ENCODE assay signal across 8 cellular contexts in genomic region chr4:78059524-78059889, GRCh38. TPM values are rescaled to one million over a fixed set of nuclear protein-coding genes. Genes with fewer than 3 reads are reported as not detected.
DNase-seq lines count a peak whose midpoint lies in the region; ATAC-seq and TF ChIP-seq lines count a peak whose summit lies in the region.

No MANE protein-coding gene starts in this region.

- TF ChIP-seq POLR2A in right lobe of liver (IDR thresholded peaks at IDR 0.05): no peak
- no peak for TF ChIP-seq POLR2A in suprapubic skin (IDR thresholded peaks at IDR 0.05)

- peak overlapping the region; percentile 86; the same call in 1 of the 2 replicates for H2AFZ ChIP-seq in SK-N-SH (ENCODE audit: low read depth)

- H3F3A ChIP-seq in SK-N-SH (replicated peaks; ENCODE audit: insufficient read depth): peaks cover 13% of the 10 kb centered on the region

- TF ChIP-seq RAD21 in SK-N-SH (IDR thresholded peaks at IDR 0.05; ENCODE audit: low read length): peak; percentile 79

- H3K27ac ChIP-seq in SK-N-SH (ENCODE audit: low read depth in 2 of 2, low read length in 1 of 2) (peak overlapping the region; percentile 57 to 60), right lobe of liver (no peak overlapping the region), suprapubic skin (peak overlapping the region; percentile 81)
- H3K27ac ChIP-seq in effector memory CD4-positive, alpha-beta T cell (ENCODE audit: insufficient read depth, low read length, poor library complexity, severe bottlenecking): no peak overlapping the region

- H4K20me1 ChIP-seq in SK-N-SH (ENCODE audit: insufficient read depth): no peaks in the 10 kb centered on the region

- H3K36me3 ChIP-seq in SK-N-SH (replicated peaks in 1 of 2; ENCODE audit: control insufficient read depth in 1 of 2, insufficient read depth in 2 of 2, low read length in 1 of 2): no peaks in the 10 kb centered on the region
- no peaks in the 10 kb centered on the region for H3K36me3 ChIP-seq in effector memory CD4-positive, alpha-beta T cell (ENCODE audit: control insufficient read depth, insufficient read depth, low read length)
- no peaks in the 10 kb centered on the region for H3K36me3 ChIP-seq in right lobe of liver
- H3K36me3 ChIP-seq in suprapubic skin: no peaks in the 10 kb centered on the region

- POLR2A ChIA-PET in SK-N-SH (lab: Yijun Ruan, JAX): interaction anchor here (1.0 to 1.1 kb wide), 2 partner anchors 40 to 197 kb away, joined by 3 read pairs; partner anchors contain the start of gene MRPL1

- peak; percentile 22 for DNase-seq in activated T-cell treated with anti-CD3 and anti-CD28 coated beads for 48 hours (ENCODE audit: low read depth)
- DNase-seq in activated T-cell treated with anti-CD3 and anti-CD28 coated beads, Interleukin-2, amount 50 U/mL, for 1 hour: no peak
- peak; percentile 39 for DNase-seq in NCI-H1105 (lab: John Stamatoyannopoulos, UW)
- peak; percentile 70 for DNase-seq in SK-N-SH
- DNase-seq in effector memory CD4-positive, alpha-beta T cell: no peak
- DNase-seq in right lobe of liver: peak in 1 of 3 donors; percentile 21
- DNase-seq in suprapubic skin (ENCODE audit: low spot score in 2 of 2): peak in 1 of 2 donors; percentile 66

- 4% methylated on average over 7 of the region's 7 CpGs for WGBS in SK-N-SH (ENCODE audit: low lambda C conversion rate)
- 8% methylated on average over 7 of the region's 7 CpGs for WGBS in right lobe of liver (ENCODE audit: insufficient coverage, low coverage, low lambda C conversion rate, missing lambda C conversion rate)
- 8% methylated on average over 7 of the region's 7 CpGs for WGBS in suprapubic skin

- no peaks in the 10 kb centered on the region for H3K9me2 ChIP-seq in SK-N-SH

- intact Hi-C loops in right lobe of liver (cut with DNase I): no loop called here

- H3K79me2 ChIP-seq in SK-N-SH (ENCODE audit: insufficient read depth): peaks cover 32% of the 10 kb centered on the region

- no peaks in the 10 kb centered on the region for H3K27me3 ChIP-seq in SK-N-SH (ENCODE audit: insufficient read depth)
- peaks cover 31% of the 10 kb centered on the region for H3K27me3 ChIP-seq in effector memory CD4-positive, alpha-beta T cell (replicated peaks; ENCODE audit: control insufficient read depth, insufficient read depth, low read length, poor library complexity, severe bottlenecking)
- peaks cover 0 to 8% of the 10 kb centered on the region in 2 donors for H3K27me3 ChIP-seq in right lobe of liver
- peaks cover 5% of the 10 kb centered on the region for H3K27me3 ChIP-seq in suprapubic skin

- TF ChIP-seq CTCF in SK-N-SH (IDR thresholded peaks at IDR 0.05) (peak; percentile 84), right lobe of liver (IDR thresholded peaks at IDR 0.05) (peak; percentile 31 to 47 (median 36)), suprapubic skin (IDR thresholded peaks at IDR 0.05) (peak in 1 of 2 donors; percentile 60)

- CTCF ChIA-PET in SK-N-SH (lab: Yijun Ruan, JAX): interaction anchor here (0.6 to 3.5 kb wide), 78 partner anchors 10 to 811 kb away, joined by 3 to 77 read pairs (median 4); partner anchors contain the start of gene ANXA3

- peak overlapping the region; percentile 96 for H3K4me2 ChIP-seq in SK-N-SH

- peaks cover 0 to 8% of the 10 kb centered on the region in 2 experiments; a peak in 1 of 4 replicates for H3K4me1 ChIP-seq in SK-N-SH (ENCODE audit: control insufficient read depth in 1 of 2, insufficient read depth in 2 of 2, low read depth in 1 of 2, low read length in 1 of 2)
- peaks cover 29% of the 10 kb centered on the region for H3K4me1 ChIP-seq in effector memory CD4-positive, alpha-beta T cell (ENCODE audit: control insufficient read depth, insufficient read depth, low read length, poor library complexity, severe bottlenecking)
- H3K4me1 ChIP-seq in right lobe of liver: peaks cover 0 to 22% (median 6%) of the 10 kb centered on the region in 4 donors
- H3K4me1 ChIP-seq in suprapubic skin: peaks cover 37% of the 10 kb centered on the region

- H3K9ac ChIP-seq in SK-N-SH: peak overlapping the region; percentile 77

- H3K4me3 ChIP-seq in SK-N-SH (ENCODE audit: low read depth in 2 of 2, low read length in 1 of 2) (peak overlapping the region; percentile 67 to 91), right lobe of liver (peak overlapping the region; percentile 37 to 48 (median 39)), suprapubic skin (peak overlapping the region; percentile 70)
- H3K4me3 ChIP-seq in effector memory CD4-positive, alpha-beta T cell (ENCODE audit: insufficient read depth, low read depth, low read length, poor library complexity, severe bottlenecking): peak overlapping the region; percentile 48

- ATAC-seq in right lobe of liver (peak in 3 of 4 donors; percentile 30 to 54 (median 41)), GM21526 (IDR thresholded peaks at IDR 0.05; ENCODE audit: low FRiP score, unreplicated experiment) (no peak)

- no peak for TF ChIP-seq EP300 in SK-N-SH (IDR thresholded peaks at IDR 0.05; ENCODE audit: borderline replicate concordance in 1 of 2, low read depth in 1 of 2, low read length in 1 of 2)
- TF ChIP-seq EP300 in suprapubic skin (IDR thresholded peaks at IDR 0.05): no peak

- H3K9me3 ChIP-seq in SK-N-SH (no peaks in the 10 kb centered on the region), right lobe of liver (no peaks in the 10 kb centered on the region), suprapubic skin (no peaks in the 10 kb centered on the region)
- no peaks in the 10 kb centered on the region for H3K9me3 ChIP-seq in effector memory CD4-positive, alpha-beta T cell (ENCODE audit: control insufficient read depth, low read length)

TF ChIP-seq in SK-N-SH, 30 proteins besides CTCF, POLR2A, EP300 and RAD21:
- no peak for TF ChIP-seq USF2 (IDR thresholded peaks at IDR 0.05; ENCODE audit: borderline replicate concordance, low read depth, low read length)
- peak; percentile 81 for TF ChIP-seq SMC3 (IDR thresholded peaks at IDR 0.05; ENCODE audit: low read depth, low read length)
- TF ChIP-seq TCF12 (IDR thresholded peaks at IDR 0.05): 0 out of 2 replicates have a peak, but pooled peaks have one; percentile 16
- peak; percentile 59; the same call in 1 of the 2 replicates for TF ChIP-seq RCOR1 (IDR thresholded peaks at IDR 0.05; ENCODE audit: low read length)
- TF ChIP-seq POLR2AphosphoS5 (IDR thresholded peaks at IDR 0.05; ENCODE audit: low read depth, low read length): no peak
- peak; percentile 53; the same call in 1 of the 2 replicates for TF ChIP-seq SIN3A (IDR thresholded peaks at IDR 0.05; ENCODE audit: borderline replicate concordance, low read depth, low read length)
- TF ChIP-seq MAX (IDR thresholded peaks at IDR 0.05; ENCODE audit: low read depth): peak; percentile 80
- TF ChIP-seq CHD2 (IDR thresholded peaks at IDR 0.05; ENCODE audit: low read length, partially characterized antibody): peak; percentile 56
- peak; percentile 76 for TF ChIP-seq MXI1 (IDR thresholded peaks at IDR 0.05; ENCODE audit: low read depth, low read length)
- 0 out of 2 replicates have a peak, but pooled peaks have one; percentile 18 for TF ChIP-seq PBX3 (IDR thresholded peaks at IDR 0.05)
- TF ChIP-seq RXRA (IDR thresholded peaks at IDR 0.05; ENCODE audit: borderline replicate concordance, low read depth): no peak

RNA-seq across cellular contexts. Expression of gene FRAS1, which starts 2.4 kb away (rescaled TPM):
- 8.3 and 11.0 TPM in 2 replicates for polyA plus RNA-seq in SK-N-SH (2012; rRNA removed)
- polyA plus RNA-seq in SK-N-SH (2012; cell fraction: cytosol; rRNA removed): 7.6 and 8.4 TPM in 2 replicates
- 11.4 and 18.1 TPM in 2 replicates for polyA plus RNA-seq in SK-N-SH (2012; cell fraction: nucleus; rRNA removed)
- 1 to 10 TPM in 1 of 6 experiments, under 1 TPM in 5; 0.12 to 1.5 (median 0.45) TPM for total RNA-seq in right lobe of liver
- total RNA-seq in suprapubic skin: 10 to 100 TPM in 1 of 4 donors, 1 to 10 TPM in 3; 1.4 to 24.9 (median 3.8) TPM

Comparison
In these comparisons a context has a peak if more than half of its experiments do, and no peak if none do; other contexts are left out.
1. DNase-seq: peak in activated T-cell treated with anti-CD3 and anti-CD28 coated beads for 48 hours (single experiment), NCI-H1105 (single experiment) and SK-N-SH (single experiment); none in activated T-cell treated with anti-CD3 and anti-CD28 coated beads, Interleukin-2, amount 50 U/mL, for 1 hour (single experiment) and effector memory CD4-positive, alpha-beta T cell (0 of 3).
2. H3K27ac ChIP-seq: peak in SK-N-SH (2 of 2) and suprapubic skin (single experiment); none in effector memory CD4-positive, alpha-beta T cell (single experiment) and right lobe of liver (0 of 3).
3. Peak in every context shown above with its lines, with median percentiles within 50 percentile points of each other: H3K4me3 ChIP-seq.